33 cellular contexts compared by ENCODE assay signal in the genomic region with DNA sequence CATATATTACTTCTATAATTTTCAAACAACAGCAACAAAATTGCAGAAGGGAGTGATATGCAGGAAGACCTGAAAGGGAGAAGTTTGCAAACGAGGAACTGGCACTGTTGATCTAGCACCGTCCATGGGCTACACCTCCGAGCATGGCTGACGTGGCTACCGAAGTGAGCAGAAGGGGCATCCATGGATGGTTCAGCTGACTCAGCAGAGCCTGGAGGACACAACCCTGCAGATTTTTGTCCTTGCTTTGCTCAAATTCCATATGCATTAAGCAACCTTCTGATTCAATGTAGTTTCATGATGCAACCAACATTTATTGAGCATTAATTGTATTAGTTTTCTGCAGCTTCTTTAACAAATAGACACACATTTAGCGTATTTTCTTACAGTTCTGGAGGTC.
"Had no signal": no experiment of that assay in that cellular context is flagged by ENCODE, and none has a peak within 500 bp of the region (broad histone marks: within the 10 kb centered on the region; RNA-seq: fewer than 3 reads in every experiment).

No MANE protein-coding gene starts in this region.

- H3K4me1 ChIP-seq: adrenal gland, body of pancreas, foreskin keratinocyte, gastrocnemius medialis, heart left ventricle had no signal

- H3K27ac ChIP-seq: adrenal gland, body of pancreas, foreskin keratinocyte, gastrocnemius medialis, heart left ventricle, WERI-Rb-1 had no signal

- DNase-seq: activated CD4-positive, alpha-beta T cell treated with anti-CD3 and anti-CD28 coated beads for 4 hours; activated CD4-positive, alpha-beta T cell treated with anti-CD3 and anti-CD28 coated beads, Interleukin-2, amount 50 U/mL, for 1 hour; activated CD4-positive, alpha-beta T cell treated with anti-CD3 and anti-CD28 coated beads, Interleukin-2, amount 50 U/mL, for 48 hours; activated CD4-positive, CD25-positive, alpha-beta regulatory T cell; activated CD4-positive, CD25-positive, alpha-beta regulatory T cell treated with anti-CD3 and anti-CD28 coated beads, Interleukin-2, amount 50 U/mL, for 72 hours; activated CD8-positive, alpha-beta memory T cell treated with anti-CD3 and anti-CD28 coated beads for 24 hours; activated CD8-positive, alpha-beta T cell treated with anti-CD3 and anti-CD28 coated beads for 36 hours; activated effector memory CD4-positive, alpha-beta T cell treated with anti-CD3 and anti-CD28 coated beads, Interleukin-2, amount 50 U/mL, for 16 hours; activated naive CD4-positive, alpha-beta T cell treated with anti-CD3 and anti-CD28 coated beads for 36 hours; activated naive CD8-positive, alpha-beta T cell treated with anti-CD3 and anti-CD28 coated beads for 36 hours; activated naive CD8-positive, alpha-beta T cell treated with anti-CD3 and anti-CD28 coated beads, Interleukin-2, amount 50 U/mL, for 24 hours; activated T-cell treated with anti-CD3 and anti-CD28 coated beads, Interleukin-2, amount 50 U/mL, for 4 hours; adrenal gland; amygdala; aorta; body of pancreas; caudate nucleus; effector CD8-positive, alpha-beta T cell; foreskin keratinocyte; gastrocnemius medialis; glutamatergic neuron; heart left ventricle; T-helper 1 cell; T-helper 17 cell; T1000; WERI-Rb-1 had no signal

- H3K27me3 ChIP-seq: adrenal gland, body of pancreas, gastrocnemius medialis had no signal

- H3K9me3 ChIP-seq: adrenal gland, body of pancreas, gastrocnemius medialis, heart left ventricle had no signal

- ATAC-seq: activated CD8-positive, alpha-beta T cell treated with anti-CD3 and anti-CD28 coated beads for 36 hours; activated naive CD8-positive, alpha-beta T cell treated with anti-CD3 and anti-CD28 coated beads, Interleukin-2, amount 50 U/mL, for 24 hours; body of pancreas; esophagus mucosa; foreskin keratinocyte; gastrocnemius medialis; heart left ventricle; T-helper 17 cell had no signal

- H3K4me3 Mint-ChIP-seq: activated CD8-positive, alpha-beta T cell treated with anti-CD3 and anti-CD28 coated beads for 36 hours; activated naive CD4-positive, alpha-beta T cell treated with anti-CD3 and anti-CD28 coated beads for 36 hours; activated naive CD4-positive, alpha-beta T cell treated with anti-CD3 and anti-CD28 coated beads, Interleukin-2, amount 50 U/mL, for 24 hours; activated naive CD8-positive, alpha-beta T cell treated with anti-CD3 and anti-CD28 coated beads for 36 hours; activated naive CD8-positive, alpha-beta T cell treated with anti-CD3 and anti-CD28 coated beads, Interleukin-2, amount 50 U/mL, for 24 hours; activated T-cell treated with anti-CD3 and anti-CD28 coated beads, Interleukin-2, amount 50 U/mL, for 4 hours; activated T-helper 1 cell treated with anti-CD3 and anti-CD28 coated beads, Interleukin-12 subunit alpha, Interleukin-12 subunit beta, Interleukin-2, Interleukin-4 antibody, amounts not matched to agents 30 ng/mL and 10 ng/mL and 1 ng/mL, durations not matched to agents 14 hours and 24 hours and 36 hours; T-helper 17 cell; T-helper 2 cell treated with Interferon-gamma antibody and Interleukin-4, amounts not matched to agents 5 μg/mL and 100 μg/mL, for 36 hours had no signal

- FAIRE-seq: colon, endometrium had no signal

- H3K36me3 Mint-ChIP-seq: activated naive CD4-positive, alpha-beta T cell treated with anti-CD3 and anti-CD28 coated beads, Interleukin-2, amount 50 U/mL, for 24 hours; activated naive CD8-positive, alpha-beta T cell treated with anti-CD3 and anti-CD28 coated beads for 36 hours had no signal

- H3K4me1 Mint-ChIP-seq: activated naive CD4-positive, alpha-beta T cell treated with anti-CD3 and anti-CD28 coated beads, Interleukin-2, amount 50 U/mL, for 24 hours; activated naive CD8-positive, alpha-beta T cell treated with anti-CD3 and anti-CD28 coated beads, Interleukin-2, amount 50 U/mL, for 24 hours; T-helper 17 cell had no signal

- H3K4me3 ChIP-seq: adrenal gland, body of pancreas, gastrocnemius medialis, heart left ventricle had no signal

- H3K9me3 Mint-ChIP-seq: activated naive CD4-positive, alpha-beta T cell treated with anti-CD3 and anti-CD28 coated beads, Interleukin-2, amount 50 U/mL, for 24 hours; activated T-cell treated with anti-CD3 and anti-CD28 coated beads, Interleukin-2, amount 50 U/mL, for 4 hours; activated T-helper 1 cell treated with anti-CD3 and anti-CD28 coated beads, Interleukin-12 subunit alpha, Interleukin-12 subunit beta, Interleukin-2, Interleukin-4 antibody, amounts not matched to agents 30 ng/mL and 10 ng/mL and 1 ng/mL, durations not matched to agents 14 hours and 24 hours and 36 hours; activated T-helper 2 cell treated with anti-CD3 and anti-CD28 coated beads, Interferon-gamma antibody, Interleukin-2, Interleukin-4, amounts not matched to agents 10 μg/mL and 5 μg/mL and 100 μg/mL, durations not matched to agents 14 hours and 24 hours and 36 hours; T-helper 2 cell treated with Interferon-gamma antibody and Interleukin-4, amounts not matched to agents 5 μg/mL and 100 μg/mL, for 36 hours had no signal

- H3K27ac Mint-ChIP-seq: activated CD8-positive, alpha-beta T cell treated with anti-CD3 and anti-CD28 coated beads for 36 hours; activated naive CD4-positive, alpha-beta T cell treated with anti-CD3 and anti-CD28 coated beads for 36 hours; activated naive CD4-positive, alpha-beta T cell treated with anti-CD3 and anti-CD28 coated beads, Interleukin-2, amount 50 U/mL, for 24 hours; activated naive CD8-positive, alpha-beta T cell treated with anti-CD3 and anti-CD28 coated beads for 36 hours; activated naive CD8-positive, alpha-beta T cell treated with anti-CD3 and anti-CD28 coated beads, Interleukin-2, amount 50 U/mL, for 24 hours; activated T-helper 1 cell treated with anti-CD3 and anti-CD28 coated beads, Interleukin-12 subunit alpha, Interleukin-12 subunit beta, Interleukin-2, Interleukin-4 antibody, amounts not matched to agents 30 ng/mL and 10 ng/mL and 1 ng/mL, durations not matched to agents 14 hours and 24 hours and 36 hours; activated T-helper 2 cell treated with anti-CD3 and anti-CD28 coated beads, Interferon-gamma antibody, Interleukin-2, Interleukin-4, amounts not matched to agents 10 μg/mL and 5 μg/mL and 100 μg/mL, durations not matched to agents 14 hours and 24 hours and 36 hours; T-helper 17 cell; T-helper 2 cell treated with Interferon-gamma antibody and Interleukin-4, amounts not matched to agents 5 μg/mL and 100 μg/mL, for 36 hours had no signal

- H3K36me3 ChIP-seq: adrenal gland, gastrocnemius medialis, heart left ventricle, WERI-Rb-1 had no signal
